In genomic region chr5:71455427-71456361, GRCh38 we compare ENCODE assay signal across 1 cellular context.
A peak's percentile ranks its signal among the peaks of the same experiment; 100 is the strongest.
TF ChIP-seq lines count a peak whose summit lies in the region.

Gene BDP1 (plus strand): TSS chr5:71455651. CDS start chr5:71455878, 227 bp downstream.

TF ChIP-seq in HepG2, 621 proteins besides CTCF, POLR2A, EP300 and RAD21 (continued from another document and continues in another):
- peak; percentile 89 for TF ChIP-seq ZNF687 (CRISPR knock-in tag; IDR thresholded peaks at IDR 0.05)
- no peak for TF ChIP-seq PRPF4 (IDR thresholded peaks at IDR 0.05; ENCODE audit: low read depth, low read length, poor library complexity, severe bottlenecking)
- TF ChIP-seq SAP130 (CRISPR knock-in tag; IDR thresholded peaks at IDR 0.05; ENCODE audit: low read depth), result peak; percentile 98
- no peak for TF ChIP-seq FOXP1 (IDR thresholded peaks at IDR 0.05)
- TF ChIP-seq FOXP1 (CRISPR knock-in tag; IDR thresholded peaks at IDR 0.05), result peak; percentile 49; the same call in 1 of the 2 replicates
- TF ChIP-seq RAD51 (IDR thresholded peaks at IDR 0.05; ENCODE audit: borderline replicate concordance), result no peak
- TF ChIP-seq ZFP1 (CRISPR knock-in tag; IDR thresholded peaks at IDR 0.05), result no peak
- no peak for TF ChIP-seq PAWR (CRISPR knock-in tag; IDR thresholded peaks at IDR 0.05; ENCODE audit: borderline replicate concordance)
- TF ChIP-seq ZNF850 (CRISPR knock-in tag; conservative IDR thresholded peaks at IDR 0.05), result no peak
- no peak for TF ChIP-seq IRF1 (CRISPR knock-in tag; IDR thresholded peaks at IDR 0.05; ENCODE audit: low read depth)
- TF ChIP-seq ZNF83 (CRISPR knock-in tag; IDR thresholded peaks at IDR 0.05; ENCODE audit: borderline replicate concordance), result peak; percentile 71; the same call in 1 of the 2 replicates
- TF ChIP-seq TEAD3 (CRISPR knock-in tag; optimal IDR thresholded peaks at IDR 0.05; ENCODE audit: borderline replicate concordance), result peak; percentile 62
- peak; percentile 34; the same call in 1 of the 2 replicates for TF ChIP-seq ZNF607 (CRISPR knock-in tag; IDR thresholded peaks at IDR 0.05; ENCODE audit: borderline replicate concordance)
- no peak for TF ChIP-seq ZNF737 (CRISPR knock-in tag; IDR thresholded peaks at IDR 0.05; ENCODE audit: borderline replicate concordance)
- no peak for TF ChIP-seq SOX13 (IDR thresholded peaks at IDR 0.05)
- no peak for TF ChIP-seq SOX13 (CRISPR knock-in tag; conservative IDR thresholded peaks at IDR 0.05 in 1 of 2, IDR thresholded peaks at IDR 0.05 in 1 of 2)
- TF ChIP-seq TEAD2 (CRISPR knock-in tag; IDR thresholded peaks at IDR 0.05), result no peak
- TF ChIP-seq MLLT10 (CRISPR knock-in tag; IDR thresholded peaks at IDR 0.05), result no peak
- 0 out of 2 replicates have a peak, but pooled peaks have one; percentile 49 for TF ChIP-seq ZNF546 (CRISPR knock-in tag; conservative IDR thresholded peaks at IDR 0.05)
- TF ChIP-seq ZNF460 (CRISPR knock-in tag; IDR thresholded peaks at IDR 0.05; ENCODE audit: borderline replicate concordance), result no peak; the same call in 1 of the 2 replicates
- TF ChIP-seq KDM5A (IDR thresholded peaks at IDR 0.05; ENCODE audit: borderline replicate concordance, low read length), result peak; percentile 87
- no peak for TF ChIP-seq XBP1 (CRISPR knock-in tag; IDR thresholded peaks at IDR 0.05)
- TF ChIP-seq SNAPC5 (CRISPR knock-in tag; IDR thresholded peaks at IDR 0.05; ENCODE audit: borderline replicate concordance), result no peak
- peak; percentile 84 for TF ChIP-seq ZHX1 (CRISPR knock-in tag; IDR thresholded peaks at IDR 0.05; ENCODE audit: low read depth)
- TF ChIP-seq HNF1A (IDR thresholded peaks at IDR 0.05; ENCODE audit: low read depth), result no peak
- no peak; the same call in 1 of the 2 replicates for TF ChIP-seq HNF1A (CRISPR knock-in tag; IDR thresholded peaks at IDR 0.05; ENCODE audit: borderline replicate concordance)
- TF ChIP-seq SKI (IDR thresholded peaks at IDR 0.05; ENCODE audit: partially characterized antibody), result no peak
- no peak for TF ChIP-seq SRSF4 (IDR thresholded peaks at IDR 0.05; ENCODE audit: low read depth, low read length, poor library complexity, severe bottlenecking)
- no peak; the same call in 1 of the 2 replicates for TF ChIP-seq TIGD3 (CRISPR knock-in tag; IDR thresholded peaks at IDR 0.05; ENCODE audit: borderline replicate concordance)
- no peak for TF ChIP-seq MLX (CRISPR knock-in tag; IDR thresholded peaks at IDR 0.05)
- TF ChIP-seq ERF (CRISPR knock-in tag; IDR thresholded peaks at IDR 0.05), result peak; percentile 63
- TF ChIP-seq ZNF407 (CRISPR knock-in tag; IDR thresholded peaks at IDR 0.05; ENCODE audit: not compliant biosample characterization), result peak; percentile 64
